1 cellular context compared by ENCODE assay signal in the genomic region with DNA sequence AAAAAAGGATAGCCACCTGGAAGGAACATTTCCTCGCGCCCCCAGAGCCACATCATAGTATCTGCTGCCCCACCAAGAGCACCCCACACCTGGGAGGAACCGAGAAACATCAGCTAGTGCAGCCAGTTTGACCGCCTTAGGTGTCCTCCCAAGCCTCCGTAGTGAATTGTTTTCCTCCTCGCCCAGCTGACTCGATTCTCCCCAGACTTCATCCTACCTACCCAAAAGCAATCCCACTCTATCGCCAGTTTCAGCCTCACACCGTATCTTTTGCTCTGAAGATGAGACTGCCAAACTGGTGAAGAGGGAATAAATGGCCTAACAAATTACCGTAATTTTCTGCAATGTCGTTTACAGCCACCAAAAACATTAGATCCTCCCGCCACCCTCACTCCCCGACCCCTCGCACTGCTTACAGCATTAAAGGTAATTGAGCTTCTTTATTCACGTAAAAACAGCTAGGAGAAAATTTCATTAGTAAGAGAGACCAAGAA.
TF ChIP-seq lines count a peak whose summit lies in the region.

No MANE protein-coding gene starts in this region.

TF ChIP-seq in WTC11, 78 proteins besides CTCF, POLR2A, EP300 and RAD21 (continued from another document):
- TF ChIP-seq, protein P1, sequence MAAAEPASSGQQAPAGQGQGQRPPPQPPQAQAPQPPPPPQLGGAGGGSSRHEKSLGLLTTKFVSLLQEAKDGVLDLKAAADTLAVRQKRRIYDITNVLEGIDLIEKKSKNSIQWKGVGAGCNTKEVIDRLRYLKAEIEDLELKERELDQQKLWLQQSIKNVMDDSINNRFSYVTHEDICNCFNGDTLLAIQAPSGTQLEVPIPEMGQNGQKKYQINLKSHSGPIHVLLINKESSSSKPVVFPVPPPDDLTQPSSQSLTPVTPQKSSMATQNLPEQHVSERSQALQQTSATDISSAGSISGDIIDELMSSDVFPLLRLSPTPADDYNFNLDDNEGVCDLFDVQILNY (CRISPR knock-in tag; IDR thresholded peaks at IDR 0.05) = no peak
- TF ChIP-seq GRHL2 (CRISPR knock-in tag; IDR thresholded peaks at IDR 0.05; ENCODE audit: insufficient replicate concordance, severe bottlenecking) (no peak), ZNF317 (CRISPR knock-in tag; IDR thresholded peaks at IDR 0.05; ENCODE audit: borderline replicate concordance, low read depth) (no peak), ARID4B (CRISPR knock-in tag; IDR thresholded peaks at IDR 0.05; ENCODE audit: borderline replicate concordance) (no peak), NFYB (CRISPR knock-in tag; conservative IDR thresholded peaks at IDR 0.05; ENCODE audit: low read depth) (no peak), JAZF1 (CRISPR knock-in tag; IDR thresholded peaks at IDR 0.05) (no peak), IRF1 (CRISPR knock-in tag; IDR thresholded peaks at IDR 0.05) (no peak), FOXJ3 (CRISPR knock-in tag; IDR thresholded peaks at IDR 0.05; ENCODE audit: borderline replicate concordance) (no peak), ATF3 (CRISPR knock-in tag; conservative IDR thresholded peaks at IDR 0.05) (no peak), FOXP1 (CRISPR knock-in tag; IDR thresholded peaks at IDR 0.05; ENCODE audit: borderline replicate concordance) (no peak), TEAD4 (CRISPR knock-in tag; IDR thresholded peaks at IDR 0.05) (no peak)
- TF ChIP-seq, protein P2, sequence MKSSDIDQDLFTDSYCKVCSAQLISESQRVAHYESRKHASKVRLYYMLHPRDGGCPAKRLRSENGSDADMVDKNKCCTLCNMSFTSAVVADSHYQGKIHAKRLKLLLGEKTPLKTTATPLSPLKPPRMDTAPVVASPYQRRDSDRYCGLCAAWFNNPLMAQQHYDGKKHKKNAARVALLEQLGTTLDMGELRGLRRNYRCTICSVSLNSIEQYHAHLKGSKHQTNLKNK (CRISPR knock-in tag; IDR thresholded peaks at IDR 0.05) = no peak
- TF ChIP-seq, protein P3, sequence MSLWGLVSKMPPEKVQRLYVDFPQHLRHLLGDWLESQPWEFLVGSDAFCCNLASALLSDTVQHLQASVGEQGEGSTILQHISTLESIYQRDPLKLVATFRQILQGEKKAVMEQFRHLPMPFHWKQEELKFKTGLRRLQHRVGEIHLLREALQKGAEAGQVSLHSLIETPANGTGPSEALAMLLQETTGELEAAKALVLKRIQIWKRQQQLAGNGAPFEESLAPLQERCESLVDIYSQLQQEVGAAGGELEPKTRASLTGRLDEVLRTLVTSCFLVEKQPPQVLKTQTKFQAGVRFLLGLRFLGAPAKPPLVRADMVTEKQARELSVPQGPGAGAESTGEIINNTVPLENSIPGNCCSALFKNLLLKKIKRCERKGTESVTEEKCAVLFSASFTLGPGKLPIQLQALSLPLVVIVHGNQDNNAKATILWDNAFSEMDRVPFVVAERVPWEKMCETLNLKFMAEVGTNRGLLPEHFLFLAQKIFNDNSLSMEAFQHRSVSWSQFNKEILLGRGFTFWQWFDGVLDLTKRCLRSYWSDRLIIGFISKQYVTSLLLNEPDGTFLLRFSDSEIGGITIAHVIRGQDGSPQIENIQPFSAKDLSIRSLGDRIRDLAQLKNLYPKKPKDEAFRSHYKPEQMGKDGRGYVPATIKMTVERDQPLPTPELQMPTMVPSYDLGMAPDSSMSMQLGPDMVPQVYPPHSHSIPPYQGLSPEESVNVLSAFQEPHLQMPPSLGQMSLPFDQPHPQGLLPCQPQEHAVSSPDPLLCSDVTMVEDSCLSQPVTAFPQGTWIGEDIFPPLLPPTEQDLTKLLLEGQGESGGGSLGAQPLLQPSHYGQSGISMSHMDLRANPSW (CRISPR knock-in tag; conservative IDR thresholded peaks at IDR 0.05; ENCODE audit: low read depth) = no peak
